Comparison of ENCODE assay signal across 21 cellular contexts in the genomic region with DNA sequence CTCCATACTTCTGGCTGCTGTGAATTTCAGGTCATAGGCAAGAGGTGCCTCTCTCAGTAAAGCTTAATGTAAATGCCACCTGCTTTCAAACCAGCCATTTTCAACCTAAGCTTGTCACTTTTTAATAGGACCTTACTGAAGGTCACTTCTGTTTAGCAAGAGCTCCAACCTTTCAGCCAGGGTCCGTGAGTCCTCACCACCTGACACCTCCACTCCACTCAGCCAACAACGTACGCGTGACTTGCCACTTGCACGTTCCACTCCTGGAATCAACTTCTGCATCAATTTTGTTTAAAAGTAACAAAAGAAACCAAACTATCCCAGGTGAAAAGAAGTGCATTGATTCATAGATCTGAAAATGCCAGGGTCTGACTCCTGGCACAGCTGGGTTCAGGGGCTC.
"Had no signal": no experiment of that assay in that cellular context is flagged by ENCODE, and none has a peak within 500 bp of the region (broad histone marks: within the 10 kb centered on the region; RNA-seq: fewer than 3 reads in every experiment).

No MANE protein-coding gene starts in this region.

- H3K4me3 ChIP-seq: hepatocyte, right atrium auricular region, sigmoid colon, skin epidermis, testis, tibial nerve had no signal

- H3K9me3 ChIP-seq: right atrium auricular region, sigmoid colon, testis, tibial nerve had no signal

- FAIRE-seq: colon, endothelial cell of umbilical vein, islet of Langerhans had no signal

- ATAC-seq: foreskin keratinocyte; stimulated activated naive B cell treated with anti-CD40 and anti-IgM and Interleukin-4, amounts not matched to agents 10 μg/mL and 1 μg/mL and 100 μg/mL, for 72 hours; stimulated activated naive CD8-positive, alpha-beta T cell treated with anti-CD3 and anti-CD28 coated beads, Interleukin-15, amount 100 ng/mL, for 72 hours had no signal

- H3K79me2 ChIP-seq: hepatocyte had no signal

- H3K4me2 ChIP-seq: hepatocyte had no signal

- H3K36me3 ChIP-seq: right atrium auricular region, sigmoid colon, tibial nerve had no signal

- H3K27ac ChIP-seq: foreskin keratinocyte, hepatocyte, right atrium auricular region, sigmoid colon, skin epidermis, testis, tibial nerve had no signal

- H3K4me1 ChIP-seq: foreskin keratinocyte, right atrium auricular region, sigmoid colon, testis, tibial nerve had no signal

- DNase-seq: effector CD4-positive, alpha-beta T cell; erythroblast; foreskin keratinocyte; kidney glomerular epithelial cell; naive B cell; sigmoid colon; stimulated activated CD4-positive, alpha-beta T cell treated with anti-CD3 and anti-CD28 coated beads, Interleukin-2, amount 100 ng/mL, for 24 hours; stimulated activated CD4-positive, alpha-beta T cell treated with anti-CD3 and anti-CD28 coated beads, Interleukin-4, amount 100 ng/mL, for 4 hours; stimulated activated naive B cell treated with anti-CD40 and anti-IgM and Interleukin-4, amounts not matched to agents 10 μg/mL and 1 μg/mL and 100 μg/mL, for 72 hours; stimulated activated naive CD8-positive, alpha-beta T cell treated with anti-CD3 and anti-CD28 coated beads, Interleukin-15, amount 100 ng/mL, for 72 hours; testis had no signal

- H3K4me3 Mint-ChIP-seq: dendritic cell treated with granulocyte-macrophage colony-stimulating factor and Interleukin-4, amounts not matched to agents 40 ng/mL and 50 ng/mL, for 4 days; endodermal cell; naive B cell; nephron; stimulated activated naive B cell treated with anti-CD40 and anti-IgM and Interleukin-4, amounts not matched to agents 10 μg/mL and 1 μg/mL and 100 μg/mL, for 72 hours; stimulated activated naive CD8-positive, alpha-beta T cell treated with anti-CD3 and anti-CD28 coated beads, Interleukin-15, amount 100 ng/mL, for 72 hours had no signal

- H3K27ac Mint-ChIP-seq: dendritic cell treated with granulocyte-macrophage colony-stimulating factor and Interleukin-4, amounts not matched to agents 40 ng/mL and 50 ng/mL, for 4 days; endodermal cell; naive B cell; nephron; stimulated activated naive B cell treated with anti-CD40 and anti-IgM and Interleukin-4, amounts not matched to agents 10 μg/mL and 1 μg/mL and 100 μg/mL, for 72 hours had no signal

- H3K9me3 Mint-ChIP-seq: dendritic cell treated with granulocyte-macrophage colony-stimulating factor and Interleukin-4, amounts not matched to agents 40 ng/mL and 50 ng/mL, for 4 days; nephron; stimulated activated naive CD8-positive, alpha-beta T cell treated with anti-CD3 and anti-CD28 coated beads, Interleukin-15, amount 100 ng/mL, for 72 hours had no signal

- H3K27me3 ChIP-seq: hepatocyte, testis had no signal

- H3K36me3 Mint-ChIP-seq: naive B cell; stimulated activated naive B cell treated with anti-CD40 and anti-IgM and Interleukin-4, amounts not matched to agents 10 μg/mL and 1 μg/mL and 100 μg/mL, for 72 hours had no signal

- H3K4me1 Mint-ChIP-seq: naive B cell; stimulated activated naive B cell treated with anti-CD40 and anti-IgM and Interleukin-4, amounts not matched to agents 10 μg/mL and 1 μg/mL and 100 μg/mL, for 72 hours; stimulated activated naive CD8-positive, alpha-beta T cell treated with anti-CD3 and anti-CD28 coated beads, Interleukin-15, amount 100 ng/mL, for 72 hours had no signal

- H2AFZ ChIP-seq: hepatocyte had no signal
